1 cellular context compared by ENCODE assay signal in the genomic region with DNA sequence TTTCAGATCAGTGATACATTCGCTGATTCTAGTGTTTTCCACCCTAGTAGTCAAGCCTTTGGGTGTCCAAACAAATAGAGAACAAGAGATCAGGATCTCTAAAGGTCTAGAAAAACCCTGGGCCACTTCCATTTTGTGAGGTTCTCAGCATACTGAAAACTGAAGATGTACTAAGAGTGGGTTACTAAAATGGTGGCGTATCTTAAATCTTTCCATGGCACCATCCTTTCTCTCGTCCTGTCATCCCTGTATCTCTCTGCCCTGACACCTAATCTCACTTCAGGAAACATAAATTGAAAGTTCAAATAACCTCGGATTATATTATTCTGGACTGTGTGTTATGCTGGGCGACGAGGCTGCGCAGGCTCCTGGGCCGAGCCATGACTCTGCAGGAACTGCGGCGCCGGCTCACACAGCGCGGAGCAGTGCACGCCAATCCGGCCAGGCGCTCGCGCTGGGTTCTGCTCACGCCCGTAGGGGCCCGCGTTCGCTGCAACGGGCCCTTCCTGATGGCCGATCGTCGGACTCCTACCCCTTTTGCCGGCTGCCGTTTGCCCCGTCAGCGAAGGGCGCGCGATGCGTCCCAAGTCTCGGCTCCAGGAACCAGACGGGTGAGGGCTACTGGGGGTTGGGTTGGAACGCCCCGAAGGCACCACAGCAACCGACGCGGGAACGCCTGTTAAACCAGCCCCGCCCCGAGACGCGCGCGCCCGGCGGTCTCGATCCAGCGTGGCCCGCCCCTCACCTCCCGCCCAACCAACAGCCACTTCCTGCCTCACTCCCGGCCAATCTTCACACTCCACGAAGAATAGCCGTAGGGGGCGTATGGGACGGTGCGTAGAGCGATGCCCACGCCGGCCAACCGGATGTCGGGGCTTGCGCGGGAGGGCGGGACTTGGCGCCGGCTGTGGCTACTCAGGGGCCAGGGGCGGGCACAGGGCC.
TF ChIP-seq lines count a peak whose summit lies in the region.

No MANE protein-coding gene starts in this region.

TF ChIP-seq in K562, 482 proteins besides CTCF, POLR2A, EP300 and RAD21 (continued from another document and continues in another):
- TF ChIP-seq ZBTB12 (CRISPR knock-in tag; IDR thresholded peaks at IDR 0.05) (peak; percentile 33), SNAPC5 (CRISPR knock-in tag; IDR thresholded peaks at IDR 0.05) (no peak), FOXA1 (IDR thresholded peaks at IDR 0.05; ENCODE audit: borderline replicate concordance) (no peak), PRMT5 (CRISPR knock-in tag; IDR thresholded peaks at IDR 0.05) (no peak), CAMTA2 (CRISPR knock-in tag; conservative IDR thresholded peaks at IDR 0.05) (no peak), ZBTB40 (IDR thresholded peaks at IDR 0.05) (peak; percentile 71), ZBTB40 (CRISPR knock-in tag; IDR thresholded peaks at IDR 0.05) (no peak), RHOXF2B (CRISPR knock-in tag; conservative IDR thresholded peaks at IDR 0.05) (0 out of 2 replicates have a peak, but pooled peaks have one; percentile 41), RUNX1 (IDR thresholded peaks at IDR 0.05; ENCODE audit: low read depth) (no peak), TRIM24 (IDR thresholded peaks at IDR 0.05) (0 out of 4 replicates have a peak, but pooled peaks of 1 of the 2 experiments have one; percentile 1), MBD2 (IDR thresholded peaks at IDR 0.05; ENCODE audit: borderline replicate concordance, low read depth) (peak; percentile 98), HNRNPH1 (optimal IDR thresholded peaks at IDR 0.05; ENCODE audit: low read depth, low read length) (no peak), RBM14 (IDR thresholded peaks at IDR 0.05; ENCODE audit: borderline replicate concordance, insufficient read depth, low read depth, low read length) (no peak), NCOA4 (IDR thresholded peaks at IDR 0.05; ENCODE audit: partially characterized antibody) (no peak), SRSF9 (IDR thresholded peaks at IDR 0.05; ENCODE audit: borderline replicate concordance, low read depth, low read length) (no peak), MAFK (IDR thresholded peaks at IDR 0.05; ENCODE audit: low read length) (peak; percentile 73; the same call in 1 of the 2 replicates), GABPA (tag; conservative IDR thresholded peaks at IDR 0.05; ENCODE audit: low read depth) (peak; percentile 85), TEAD2 (tag; IDR thresholded peaks at IDR 0.05) (no peak), GABPB1 (CRISPR knock-in tag; IDR thresholded peaks at IDR 0.05) (peak; percentile 93), KDM1A (IDR thresholded peaks at IDR 0.05) (no peak), YY1 (IDR thresholded peaks at IDR 0.05; ENCODE audit: borderline replicate concordance in 1 of 3, control insufficient read depth in 1 of 3, extremely low read depth in 1 of 3, insufficient read depth in 3 of 3, insufficient read length in 1 of 3, insufficient replicate concordance in 2 of 3, low read depth in 1 of 3, low read length in 2 of 3) (peak in 2 of 3 experiments; percentile 73 to 88), CHD4 (IDR thresholded peaks at IDR 0.05; ENCODE audit: insufficient read depth, insufficient replicate concordance, low read depth, low read length, poor library complexity, severe bottlenecking) (no peak), CREM (IDR thresholded peaks at IDR 0.05; ENCODE audit: low read depth) (peak; percentile 89), ZKSCAN3 (CRISPR knock-in tag; IDR thresholded peaks at IDR 0.05) (no peak), ZNF140 (CRISPR knock-in tag; IDR thresholded peaks at IDR 0.05) (no peak), SMAD1 (IDR thresholded peaks at IDR 0.05; ENCODE audit: low read depth, low read length, partially characterized antibody) (no peak)
- TF ChIP-seq, protein P1, sequence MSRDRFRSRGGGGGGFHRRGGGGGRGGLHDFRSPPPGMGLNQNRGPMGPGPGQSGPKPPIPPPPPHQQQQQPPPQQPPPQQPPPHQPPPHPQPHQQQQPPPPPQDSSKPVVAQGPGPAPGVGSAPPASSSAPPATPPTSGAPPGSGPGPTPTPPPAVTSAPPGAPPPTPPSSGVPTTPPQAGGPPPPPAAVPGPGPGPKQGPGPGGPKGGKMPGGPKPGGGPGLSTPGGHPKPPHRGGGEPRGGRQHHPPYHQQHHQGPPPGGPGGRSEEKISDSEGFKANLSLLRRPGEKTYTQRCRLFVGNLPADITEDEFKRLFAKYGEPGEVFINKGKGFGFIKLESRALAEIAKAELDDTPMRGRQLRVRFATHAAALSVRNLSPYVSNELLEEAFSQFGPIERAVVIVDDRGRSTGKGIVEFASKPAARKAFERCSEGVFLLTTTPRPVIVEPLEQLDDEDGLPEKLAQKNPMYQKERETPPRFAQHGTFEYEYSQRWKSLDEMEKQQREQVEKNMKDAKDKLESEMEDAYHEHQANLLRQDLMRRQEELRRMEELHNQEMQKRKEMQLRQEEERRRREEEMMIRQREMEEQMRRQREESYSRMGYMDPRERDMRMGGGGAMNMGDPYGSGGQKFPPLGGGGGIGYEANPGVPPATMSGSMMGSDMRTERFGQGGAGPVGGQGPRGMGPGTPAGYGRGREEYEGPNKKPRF (IDR thresholded peaks at IDR 0.05; ENCODE audit: low read depth, low read length): no peak
- TF ChIP-seq, protein P2, sequence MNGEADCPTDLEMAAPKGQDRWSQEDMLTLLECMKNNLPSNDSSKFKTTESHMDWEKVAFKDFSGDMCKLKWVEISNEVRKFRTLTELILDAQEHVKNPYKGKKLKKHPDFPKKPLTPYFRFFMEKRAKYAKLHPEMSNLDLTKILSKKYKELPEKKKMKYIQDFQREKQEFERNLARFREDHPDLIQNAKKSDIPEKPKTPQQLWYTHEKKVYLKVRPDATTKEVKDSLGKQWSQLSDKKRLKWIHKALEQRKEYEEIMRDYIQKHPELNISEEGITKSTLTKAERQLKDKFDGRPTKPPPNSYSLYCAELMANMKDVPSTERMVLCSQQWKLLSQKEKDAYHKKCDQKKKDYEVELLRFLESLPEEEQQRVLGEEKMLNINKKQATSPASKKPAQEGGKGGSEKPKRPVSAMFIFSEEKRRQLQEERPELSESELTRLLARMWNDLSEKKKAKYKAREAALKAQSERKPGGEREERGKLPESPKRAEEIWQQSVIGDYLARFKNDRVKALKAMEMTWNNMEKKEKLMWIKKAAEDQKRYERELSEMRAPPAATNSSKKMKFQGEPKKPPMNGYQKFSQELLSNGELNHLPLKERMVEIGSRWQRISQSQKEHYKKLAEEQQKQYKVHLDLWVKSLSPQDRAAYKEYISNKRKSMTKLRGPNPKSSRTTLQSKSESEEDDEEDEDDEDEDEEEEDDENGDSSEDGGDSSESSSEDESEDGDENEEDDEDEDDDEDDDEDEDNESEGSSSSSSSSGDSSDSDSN (IDR thresholded peaks at IDR 0.05; ENCODE audit: borderline replicate concordance in 1 of 2, low read depth in 2 of 2, low read length in 2 of 2): peak in 1 of 2 experiments; percentile 50; a peak in 1 of 4 replicates
- TF ChIP-seq, protein P3, sequence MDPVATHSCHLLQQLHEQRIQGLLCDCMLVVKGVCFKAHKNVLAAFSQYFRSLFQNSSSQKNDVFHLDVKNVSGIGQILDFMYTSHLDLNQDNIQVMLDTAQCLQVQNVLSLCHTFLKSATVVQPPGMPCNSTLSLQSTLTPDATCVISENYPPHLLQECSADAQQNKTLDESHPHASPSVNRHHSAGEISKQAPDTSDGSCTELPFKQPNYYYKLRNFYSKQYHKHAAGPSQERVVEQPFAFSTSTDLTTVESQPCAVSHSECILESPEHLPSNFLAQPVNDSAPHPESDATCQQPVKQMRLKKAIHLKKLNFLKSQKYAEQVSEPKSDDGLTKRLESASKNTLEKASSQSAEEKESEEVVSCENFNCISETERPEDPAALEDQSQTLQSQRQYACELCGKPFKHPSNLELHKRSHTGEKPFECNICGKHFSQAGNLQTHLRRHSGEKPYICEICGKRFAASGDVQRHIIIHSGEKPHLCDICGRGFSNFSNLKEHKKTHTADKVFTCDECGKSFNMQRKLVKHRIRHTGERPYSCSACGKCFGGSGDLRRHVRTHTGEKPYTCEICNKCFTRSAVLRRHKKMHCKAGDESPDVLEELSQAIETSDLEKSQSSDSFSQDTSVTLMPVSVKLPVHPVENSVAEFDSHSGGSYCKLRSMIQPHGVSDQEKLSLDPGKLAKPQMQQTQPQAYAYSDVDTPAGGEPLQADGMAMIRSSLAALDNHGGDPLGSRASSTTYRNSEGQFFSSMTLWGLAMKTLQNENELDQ (CRISPR knock-in tag; IDR thresholded peaks at IDR 0.05; ENCODE audit: borderline replicate concordance): no peak
